In the genomic region with DNA sequence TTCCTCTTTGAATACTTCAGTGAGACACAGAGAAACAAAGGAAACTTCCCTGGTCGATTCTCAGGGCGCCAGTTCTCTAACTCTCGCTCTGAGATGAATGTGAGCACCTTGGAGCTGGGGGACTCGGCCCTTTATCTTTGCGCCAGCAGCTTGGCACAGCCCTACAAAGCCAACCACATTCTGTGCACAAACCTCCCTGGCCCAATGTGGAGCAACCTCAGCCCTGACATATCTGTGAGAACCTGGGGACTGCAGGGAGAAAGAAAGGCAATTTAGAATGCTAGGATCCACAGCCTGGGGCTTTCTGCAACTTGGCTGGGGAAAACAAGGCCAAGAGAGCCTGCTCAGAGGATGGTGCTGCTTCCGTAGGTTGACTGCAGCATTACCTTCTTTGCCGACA, we compare ENCODE assay signal across 29 cellular contexts.
DNase-seq lines count a peak whose midpoint lies in the region; ATAC-seq, FAIRE-seq and TF ChIP-seq lines count a peak whose summit lies in the region.
"Had no signal": no experiment of that assay in that cellular context is flagged by ENCODE, and none has a peak within 500 bp of the region (broad histone marks: within the 10 kb centered on the region; RNA-seq: fewer than 3 reads in every experiment).

No MANE protein-coding gene starts in this region.

- CTCF ChIA-PET in activated CD4-positive, alpha-beta T cell treated with anti-CD3 and anti-CD28 coated beads, Interleukin-2, amount 10 ng/mL, durations not matched to agents 7 days and 5 days (lab: Charles Lee), result interaction anchor here (1.8 kb wide), 1 partner anchor 17 kb away, joined by 5 read pairs; no protein-coding TSS in a partner anchor
- CTCF ChIA-PET in CD4-positive, alpha-beta memory T cell (lab: Charles Lee; ENCODE audit: partially characterized antibody), result interaction anchor here (1.3 to 10.4 kb wide), 3 partner anchors 18 to 487 kb away, joined by 4 to 104 read pairs (median 5); no protein-coding TSS in a partner anchor
- CTCF ChIA-PET in activated CD4-positive, alpha-beta memory T cell treated with anti-CD3 and anti-CD28 coated beads for 36 hours (lab: Charles Lee), result interaction anchor here (1.5 to 3.1 kb wide), 2 partner anchors 17 to 545 kb away, joined by 4 to 16 read pairs; no protein-coding TSS in a partner anchor
- CTCF ChIA-PET in H1 (lab: Charles Lee; ENCODE audit: partially characterized antibody), result interaction anchor here (0.6 to 12.4 kb wide), 7 partner anchors 17 to 298 kb away, joined by 3 to 302 read pairs (median 7); no protein-coding TSS in a partner anchor

- peaks cover 6% of the 10 kb centered on the region for H3K27me3 Mint-ChIP-seq in activated CD4-positive, alpha-beta T cell treated with anti-CD3 and anti-CD28 coated beads, Interleukin-2, amount 10 ng/mL, durations not matched to agents 7 days and 5 days
- peaks cover 0 to 4% of the 10 kb centered on the region in 2 donors for H3K27me3 Mint-ChIP-seq in CD4-positive, alpha-beta memory T cell
- no peaks in the 10 kb centered on the region for H3K27me3 Mint-ChIP-seq in activated CD4-positive, alpha-beta memory T cell treated with anti-CD3 and anti-CD28 coated beads for 36 hours

- H2AFZ ChIP-seq in H1 (ENCODE audit: low read length), result 0 out of 2 replicates have a peak overlapping the region, but pooled peaks have one; percentile 10
- H2AFZ ChIP-seq: GM23248 had no signal

- no peak overlapping the region for H4K91ac ChIP-seq in H1 (replicated peaks; ENCODE audit: insufficient read length, low read length)

- H3K4me3 Mint-ChIP-seq in activated CD4-positive, alpha-beta T cell treated with anti-CD3 and anti-CD28 coated beads, Interleukin-2, amount 10 ng/mL, durations not matched to agents 7 days and 5 days, result peak overlapping the region; percentile 39
- peak overlapping the region in 6 of 8 donors; percentile 51 to 80 (median 61) for H3K4me3 Mint-ChIP-seq in CD4-positive, alpha-beta memory T cell
- H3K4me3 Mint-ChIP-seq in activated CD4-positive, alpha-beta memory T cell treated with anti-CD3 and anti-CD28 coated beads for 36 hours, result peak overlapping the region; percentile 37
- H3K4me3 Mint-ChIP-seq: brain, memory B cell had no signal

- no peaks in the 10 kb centered on the region for H3K79me1 ChIP-seq in H1 (ENCODE audit: low read depth, low read length)

- peaks cover 13% of the 10 kb centered on the region for H3K4me1 Mint-ChIP-seq in activated CD4-positive, alpha-beta T cell treated with anti-CD3 and anti-CD28 coated beads, Interleukin-2, amount 10 ng/mL, durations not matched to agents 7 days and 5 days
- H3K4me1 Mint-ChIP-seq in CD4-positive, alpha-beta memory T cell, result peaks cover 10 to 30% (median 19%) of the 10 kb centered on the region in 4 donors
- peaks cover 23% of the 10 kb centered on the region for H3K4me1 Mint-ChIP-seq in activated CD4-positive, alpha-beta memory T cell treated with anti-CD3 and anti-CD28 coated beads for 36 hours (ENCODE audit: low read depth)
- H3K4me1 Mint-ChIP-seq: brain, memory B cell had no signal

- peaks cover 25% of the 10 kb centered on the region for H3K4me1 ChIP-seq in CD4-positive, alpha-beta memory T cell (ENCODE audit: insufficient read depth, low read length)
- H3K4me1 ChIP-seq in H1 (replicated peaks in 1 of 4; ENCODE audit: control insufficient read depth in 3 of 4, insufficient read depth in 4 of 4, low read length in 3 of 4), result peaks cover 0 to 4% (median 1%) of the 10 kb centered on the region in 4 experiments; a peak in 3 of 7 replicates
- H3K4me1 ChIP-seq in right lobe of liver, result no peaks in the 10 kb centered on the region
- H3K4me1 ChIP-seq: A549, esophagus muscularis mucosa, left lung, SJSA1, testis had no signal

- POLR2A ChIA-PET in activated CD4-positive, alpha-beta T cell treated with anti-CD3 and anti-CD28 coated beads, Interleukin-2, amount 10 ng/mL, durations not matched to agents 7 days and 5 days (lab: Charles Lee), result interaction anchor here (1.0 kb wide), 1 partner anchor 477 kb away, joined by 3 read pairs; no protein-coding TSS in a partner anchor
- POLR2A ChIA-PET in CD4-positive, alpha-beta memory T cell (lab: Charles Lee; ENCODE audit: partially characterized antibody), result interaction anchor here (1.7 to 6.7 kb wide), 6 partner anchors 17 to 682 kb away, joined by 3 to 116 read pairs (median 38); no protein-coding TSS in a partner anchor
- POLR2A ChIA-PET in activated CD4-positive, alpha-beta memory T cell treated with anti-CD3 and anti-CD28 coated beads for 36 hours (lab: Charles Lee), result interaction anchor here (1.0 kb wide), 2 partner anchors 467 to 476 kb away, joined by 3 read pairs; no protein-coding TSS in a partner anchor
- POLR2A ChIA-PET in H1 (lab: Charles Lee; ENCODE audit: partially characterized antibody), result no interaction called here

- H2BK20ac ChIP-seq in H1 (ENCODE audit: low read length), result no peak overlapping the region

- H3K27ac Mint-ChIP-seq in activated CD4-positive, alpha-beta T cell treated with anti-CD3 and anti-CD28 coated beads, Interleukin-2, amount 10 ng/mL, durations not matched to agents 7 days and 5 days, result peak overlapping the region; percentile 80
- peak overlapping the region in 5 of 7 donors; percentile 26 to 77 (median 60) for H3K27ac Mint-ChIP-seq in CD4-positive, alpha-beta memory T cell
- H3K27ac Mint-ChIP-seq in activated CD4-positive, alpha-beta memory T cell treated with anti-CD3 and anti-CD28 coated beads for 36 hours, result peak overlapping the region; percentile 57
- H3K27ac Mint-ChIP-seq: brain, memory B cell had no signal

- no peak overlapping the region for H3K56ac ChIP-seq in H1 (replicated peaks; ENCODE audit: insufficient read length, low read depth, low read length)

- no peaks in the 10 kb centered on the region for H3K9me3 Mint-ChIP-seq in activated CD4-positive, alpha-beta T cell treated with anti-CD3 and anti-CD28 coated beads, Interleukin-2, amount 10 ng/mL, durations not matched to agents 7 days and 5 days
- H3K9me3 Mint-ChIP-seq in CD4-positive, alpha-beta memory T cell, result peaks cover 0 to 2% (median 0%) of the 10 kb centered on the region in 8 donors
- no peaks in the 10 kb centered on the region for H3K9me3 Mint-ChIP-seq in activated CD4-positive, alpha-beta memory T cell treated with anti-CD3 and anti-CD28 coated beads for 36 hours
- H3K9me3 Mint-ChIP-seq: memory B cell had no signal

- H2AK5ac ChIP-seq in H1 (ENCODE audit: low read depth, low read length), result no peak overlapping the region

- no peak overlapping the region for H3K18ac ChIP-seq in H1 (ENCODE audit: extremely low read depth, low read length)

- no peaks in the 10 kb centered on the region for H3K36me3 Mint-ChIP-seq in activated CD4-positive, alpha-beta T cell treated with anti-CD3 and anti-CD28 coated beads, Interleukin-2, amount 10 ng/mL, durations not matched to agents 7 days and 5 days (ENCODE audit: low read depth)
- H3K36me3 Mint-ChIP-seq in CD4-positive, alpha-beta memory T cell, result no peaks in the 10 kb centered on the region
- no peaks in the 10 kb centered on the region for H3K36me3 Mint-ChIP-seq in activated CD4-positive, alpha-beta memory T cell treated with anti-CD3 and anti-CD28 coated beads for 36 hours
- H3K36me3 Mint-ChIP-seq: brain, memory B cell had no signal

- TF ChIP-seq EP300 in H1 (IDR thresholded peaks at IDR 0.05; ENCODE audit: borderline replicate concordance in 1 of 2, low read depth in 2 of 2, low read length in 2 of 2), result no peak

- no peak overlapping the region for H2BK5ac ChIP-seq in H1 (ENCODE audit: low read depth, low read length)

- H4K8ac ChIP-seq in H1 (ENCODE audit: extremely low read depth, insufficient read depth, low read length), result no peak overlapping the region

- no peaks in the 10 kb centered on the region for H3K23me2 ChIP-seq in H1 (ENCODE audit: low read depth, low read length)

- no peaks in the 10 kb centered on the region for H3K79me2 ChIP-seq in H1 (ENCODE audit: control insufficient read depth in 1 of 2, insufficient read depth in 2 of 2, low read length in 2 of 2)

- DNase-seq in activated CD4-positive, alpha-beta T cell treated with anti-CD3 and anti-CD28 coated beads, Interleukin-2, amount 10 ng/mL, durations not matched to agents 7 days and 5 days, result no peak
- no peak for DNase-seq in activated CD4-positive, alpha-beta T cell treated with anti-CD3 and anti-CD28 coated beads, Interleukin-2, amount 50 U/mL, for 1 hour
- no peak for DNase-seq in CD4-positive, alpha-beta memory T cell
- no peak for DNase-seq in activated CD4-positive, alpha-beta memory T cell treated with anti-CD3 and anti-CD28 coated beads for 36 hours
- no peak for DNase-seq in H1 (ENCODE audit: low read depth in 1 of 2, low spot score in 2 of 2)
- no peak for DNase-seq in H4 (ENCODE audit: low spot score)
- DNase-seq in right lobe of liver, result no peak
- DNase-seq: activated effector memory CD4-positive, alpha-beta T cell treated with Interleukin-2 at 50 U/mL for 16 hours; amniotic stem cell; dermis blood vessel endothelial cell; foreskin fibroblast; GM23248; left lung; NCI-H1417 treated with DMSO at 0.1 percent for 48 hours; NCI-H2081; NCI-H524 treated with DMSO at 0.1 percent for 48 hours; stimulated activated naive CD4-positive, alpha-beta T cell treated with Interleukin-2 at 50 U/mL for 16 hours; testis had no signal

- H2BK120ac ChIP-seq in H1 (replicated peaks; ENCODE audit: low read depth, low read length), result no peak overlapping the region

- H3K9me3 ChIP-seq in CD4-positive, alpha-beta memory T cell (ENCODE audit: control insufficient read depth in 1 of 2, low read length in 2 of 2), result no peaks in the 10 kb centered on the region
- H3K9me3 ChIP-seq in H1 (ENCODE audit: insufficient read depth in 2 of 2, low read depth in 1 of 2, low read length in 1 of 2) (no peaks in the 10 kb centered on the region), right lobe of liver (no peaks in the 10 kb centered on the region)
- H3K9me3 ChIP-seq: A549, esophagus muscularis mucosa, left lung, SJSA1, testis had no signal

- no peak overlapping the region for H3K23ac ChIP-seq in H1 (ENCODE audit: insufficient read length)

- FAIRE-seq in H1 (lab: Jason Lieb, UNC), result no peak
- FAIRE-seq: A549, GM19239, islet of Langerhans, urothelium cell line had no signal

- H3K4ac ChIP-seq in H1 (replicated peaks; ENCODE audit: insufficient read length, low read depth, low read length), result no peak overlapping the region

- TF ChIP-seq RAD21 in H1 (IDR thresholded peaks at IDR 0.05 in 1 of 2, conservative IDR thresholded peaks at IDR 0.05 in 1 of 2; ENCODE audit: low read depth in 2 of 2, low read length in 2 of 2), result no peak

- ATAC-seq in GM18511 (IDR thresholded peaks at IDR 0.05; ENCODE audit: unreplicated experiment) (no peak), right lobe of liver (no peak)
- ATAC-seq: left lung had no signal

- H4K5ac ChIP-seq in H1 (ENCODE audit: insufficient read length, low read depth, low read length), result no peak overlapping the region

- H3K9ac ChIP-seq in H1 (replicated peaks in 1 of 4; ENCODE audit: extremely low read depth in 1 of 4, low read depth in 3 of 4, low read length in 3 of 4), result no peak overlapping the region
- H3K9ac ChIP-seq: GM23248 had no signal

- no peak for TF ChIP-seq CTCF in H1 (IDR thresholded peaks at IDR 0.05; ENCODE audit: control extremely low read depth in 1 of 3, insufficient read depth in 1 of 3, low read depth in 1 of 3, low read length in 3 of 3)
- TF ChIP-seq CTCF in right lobe of liver (IDR thresholded peaks at IDR 0.05), result no peak

- no peak overlapping the region for H3K4me3 ChIP-seq in CD4-positive, alpha-beta memory T cell (ENCODE audit: low read length in 2 of 2)
- no peak overlapping the region for H3K4me3 ChIP-seq in H1 (ENCODE audit: extremely low read depth in 1 of 4, insufficient read depth in 2 of 4, low read depth in 3 of 4, low read length in 4 of 4)
- no peak overlapping the region for H3K4me3 ChIP-seq in right lobe of liver
- H3K4me3 ChIP-seq: A549, esophagus muscularis mucosa, GM23248, left lung, SJSA1, smooth muscle cell, testis had no signal

- intact Hi-C loops in CD4-positive, alpha-beta memory T cell (cut with micrococcal nuclease), result loop anchor here (2.0 kb wide), 1 partner anchor 477 kb away; no protein-coding TSS in a partner anchor
- intact Hi-C loops in activated CD4-positive, alpha-beta memory T cell treated with anti-CD3 and anti-CD28 coated beads for 36 hours (cut with micrococcal nuclease), result loop anchor here (5.0 to 10.0 kb wide), 3 partner anchors 536 to 893 kb away; a partner anchor contains a TSS
- intact Hi-C loops in right lobe of liver (cut with DNase I), result no loop called here

- TF ChIP-seq POLR2A in H1 (IDR thresholded peaks at IDR 0.05; ENCODE audit: control extremely low read depth in 1 of 2, low read depth in 2 of 2, low read length in 2 of 2) (no peak), right lobe of liver (IDR thresholded peaks at IDR 0.05) (no peak)

- H3K27me3 ChIP-seq in CD4-positive, alpha-beta memory T cell (ENCODE audit: insufficient read depth, low read length), result no peaks in the 10 kb centered on the region
- H3K27me3 ChIP-seq in H1 (replicated peaks in 1 of 4; ENCODE audit: control insufficient read depth in 3 of 4, extremely low read depth in 1 of 4, insufficient read depth in 3 of 4, low read length in 3 of 4) (no peaks in the 10 kb centered on the region), right lobe of liver (no peaks in the 10 kb centered on the region)
- H3K27me3 ChIP-seq: SJSA1, testis had no signal

- H3K14ac ChIP-seq in H1 (ENCODE audit: insufficient read length), result no peak overlapping the region

- H3K4me2 ChIP-seq in H1 (ENCODE audit: insufficient read depth in 1 of 2, low read depth in 2 of 2, low read length in 2 of 2), result no peak overlapping the region
- H3K4me2 ChIP-seq: A549, smooth muscle cell had no signal

- whole genome bisulfite sequencing in H1 (ENCODE audit: extremely low coverage in 1 of 2, insufficient coverage in 1 of 2, insufficient read length in 1 of 2, insufficient replicate concordance in 2 of 2, low coverage in 1 of 2, low lambda C conversion rate in 2 of 2, missing lambda C conversion rate in 1 of 2), 2 experiments, result 93% methylated on average over 7 of the region's 7 CpGs; no CpG with 5 or more reads in 1 of the 2 experiments
- 57% methylated on average over 6 of the region's 7 CpGs for WGBS in right lobe of liver (ENCODE audit: insufficient coverage, low coverage, low lambda C conversion rate, missing lambda C conversion rate)

- H3K27ac ChIP-seq in CD4-positive, alpha-beta memory T cell (ENCODE audit: low read depth, low read length), result peak overlapping the region; percentile 40
- H3K27ac ChIP-seq in H1 (ENCODE audit: low read depth, low read length), result no peak overlapping the region
- H3K27ac ChIP-seq in right lobe of liver, result no peak overlapping the region
- H3K27ac ChIP-seq: A549, esophagus muscularis mucosa, GM23248, left lung, RWPE1, SJSA1, testis had no signal

- no peaks in the 10 kb centered on the region for H3K36me3 ChIP-seq in CD4-positive, alpha-beta memory T cell (ENCODE audit: insufficient read depth, low read length)
- no peaks in the 10 kb centered on the region for H3K36me3 ChIP-seq in H1 (ENCODE audit: control insufficient read depth in 2 of 4, insufficient read depth in 4 of 4, low read length in 3 of 4)
- H3K36me3 ChIP-seq in right lobe of liver, result no peaks in the 10 kb centered on the region
- H3K36me3 ChIP-seq: esophagus muscularis mucosa, left lung, SJSA1 had no signal

- H2BK12ac ChIP-seq in H1 (ENCODE audit: low read depth, low read length), result no peak overlapping the region

- no peak overlapping the region for H2BK15ac ChIP-seq in H1 (ENCODE audit: low read length)

- no peaks in the 10 kb centered on the region for H4K20me1 ChIP-seq in H1 (replicated peaks in 1 of 2; ENCODE audit: control insufficient read depth in 1 of 2, insufficient read depth in 2 of 2, low read length in 2 of 2)

Comparison
In these comparisons a context has a peak if more than half of its experiments do, and no peak if none do; other contexts are left out.
1. intact Hi-C loops: an anchor here in CD4-positive, alpha-beta memory T cell (2.0 kb wide) and activated CD4-positive, alpha-beta memory T cell treated with anti-CD3 and anti-CD28 coated beads for 36 hours (5.0 to 10.0 kb wide); none called in right lobe of liver.